In genomic region chrX:136496768-136497555, GRCh38 we compare ENCODE assay signal across 8 cellular contexts. TPM values are rescaled to one million over a fixed set of nuclear protein-coding genes. Genes with fewer than 3 reads are reported as not detected.
DNase-seq lines count a peak whose midpoint lies in the region; ATAC-seq, FAIRE-seq and TF ChIP-seq lines count a peak whose summit lies in the region.

No MANE protein-coding gene starts in this region.

- peak in 1 of 2 donors; percentile 62 for TF ChIP-seq EP300 in tibial nerve (IDR thresholded peaks at IDR 0.05)

- H2BK5ac ChIP-seq in trophoblast cell (ENCODE audit: low read depth, low read length, poor library complexity) = peak overlapping the region; percentile 94

- H3K4ac ChIP-seq in trophoblast cell (ENCODE audit: low read depth, low read length) = no peak overlapping the region

- H3K9ac ChIP-seq in adipocyte (ENCODE audit: low read length) = peak overlapping the region; percentile 90
- peak overlapping the region; percentile 58 for H3K9ac ChIP-seq in trophoblast cell (ENCODE audit: low read length)

- H2AFZ ChIP-seq in trophoblast cell (ENCODE audit: insufficient read depth, low read length, poor library complexity) = peak overlapping the region; percentile 93

- H3K23ac ChIP-seq in trophoblast cell (ENCODE audit: low read length) = no peak overlapping the region

- H2AK5ac ChIP-seq in trophoblast cell (ENCODE audit: low read length) = no peak overlapping the region

- peak overlapping the region; percentile 97 for H3K18ac ChIP-seq in trophoblast cell (ENCODE audit: low read length)

- DNase-seq in GM12892 (ENCODE audit: insufficient read length) = peak; percentile 41
- peak; percentile 92 to 96 (median 94) for DNase-seq in NCI-H1417 (lab: John Stamatoyannopoulos, UW)
- DNase-seq in SW 1271 (lab: John Stamatoyannopoulos, UW) = peak; percentile 81 to 86
- peak; percentile 88 for DNase-seq in adipocyte (ENCODE audit: low read depth)
- peak; percentile 91 for DNase-seq in cardiac septum (ENCODE audit: low spot score)
- peak; percentile 65 to 84 for DNase-seq in trophoblast cell
- peak; percentile 65 to 77 for DNase-seq in tibial nerve (ENCODE audit: low spot score in 2 of 2)

- peak in 1 of 5 experiments; percentile 23 for TF ChIP-seq CTCF in tibial nerve (IDR thresholded peaks at IDR 0.05)

- H3K27ac ChIP-seq in trophoblast cell (ENCODE audit: low read depth, low read length) (peak overlapping the region; percentile 98), tibial nerve (peak overlapping the region; percentile 93 to 99 (median 93))

- intact Hi-C loops in cardiac septum (cut with DNase I) = loop anchor here (5.0 to 10.0 kb wide), 2 partner anchors 232 to 510 kb away; partner anchors contain the start of gene SLC9A6

- FAIRE-seq in GM12892 (lab: Jason Lieb, UNC) = peak; percentile 81

- H3K9me3 ChIP-seq in adipocyte (ENCODE audit: control insufficient read depth, low read length) (no peaks in the 10 kb centered on the region), trophoblast cell (ENCODE audit: insufficient read depth, low read depth, low read length) (no peaks in the 10 kb centered on the region), tibial nerve (no peaks in the 10 kb centered on the region)

- peaks cover 10% of the 10 kb centered on the region for H3K79me1 ChIP-seq in trophoblast cell (ENCODE audit: low read length)

- H3K14ac ChIP-seq in trophoblast cell (ENCODE audit: low read length) = peak overlapping the region; percentile 85

- H3K4me2 ChIP-seq in trophoblast cell (ENCODE audit: low read length) = peak overlapping the region; percentile 51

- H3K27me3 ChIP-seq in adipocyte (replicated peaks; ENCODE audit: control insufficient read depth, insufficient read depth, low read length) = peaks cover 11% of the 10 kb centered on the region
- no peaks in the 10 kb centered on the region for H3K27me3 ChIP-seq in trophoblast cell (ENCODE audit: insufficient read depth, low read length)
- H3K27me3 ChIP-seq in tibial nerve = peaks cover 0 to 2% of the 10 kb centered on the region in 2 donors

- peak; percentile 85 for ATAC-seq in HG02798 (IDR thresholded peaks at IDR 0.05; ENCODE audit: poor library complexity, unreplicated experiment)

- peak overlapping the region; percentile 87 for H4K12ac ChIP-seq in trophoblast cell (ENCODE audit: low read depth, low read length)

- peak overlapping the region; percentile 95 for H4K8ac ChIP-seq in trophoblast cell (ENCODE audit: low read depth, low read length)

- H3K79me2 ChIP-seq in trophoblast cell (ENCODE audit: control insufficient read depth, insufficient read depth, low read length, poor library complexity) = peaks cover 2% of the 10 kb centered on the region

- peak overlapping the region; percentile 83 for H2BK120ac ChIP-seq in trophoblast cell (ENCODE audit: insufficient read depth, low read length, poor library complexity)

- H4K91ac ChIP-seq in trophoblast cell (ENCODE audit: low read depth, low read length) = peak overlapping the region; percentile 92

- H3K4me1 ChIP-seq in adipocyte (ENCODE audit: control insufficient read depth, insufficient read depth, low read length) (no peaks in the 10 kb centered on the region), trophoblast cell (ENCODE audit: control insufficient read depth in 1 of 2, insufficient read depth in 2 of 2, low read length in 2 of 2) (no peaks in the 10 kb centered on the region), tibial nerve (peaks cover 0 to 21% (median 0%) of the 10 kb centered on the region in 4 donors)

- no peak overlapping the region for H2BK12ac ChIP-seq in trophoblast cell (ENCODE audit: low read length)

- H3K4me3 ChIP-seq in adipocyte (ENCODE audit: low read length) (peak overlapping the region; percentile 94), trophoblast cell (ENCODE audit: low read depth, low read length) (peak overlapping the region; percentile 92), tibial nerve (peak overlapping the region; percentile 38 to 69 (median 58))

- H3K36me3 ChIP-seq in adipocyte (ENCODE audit: control insufficient read depth, insufficient read depth, low read length, severe bottlenecking) (peaks cover 18% of the 10 kb centered on the region), trophoblast cell (ENCODE audit: control insufficient read depth in 1 of 2, insufficient read depth in 2 of 2, low read length in 2 of 2) (peaks cover 0 to 2% of the 10 kb centered on the region in 2 experiments), tibial nerve (peaks cover 0 to 11% (median 0%) of the 10 kb centered on the region in 3 donors)

- TF ChIP-seq POLR2A in GM12892 (IDR thresholded peaks at IDR 0.05; ENCODE audit: low read depth, low read length) (peak; percentile 61; the same call in 1 of the 2 replicates), tibial nerve (IDR thresholded peaks at IDR 0.05) (peak in 1 of 2 donors; percentile 28)

- WGBS in trophoblast cell (ENCODE audit: extremely low coverage, insufficient coverage, insufficient read length) = no CpG with 5 or more reads among the region's 110 CpGs
- WGBS in tibial nerve, 2 donors = 52% methylated on average over 95 of the region's 110 CpGs; no CpG with 5 or more reads in 1 of the 2 donors

RNA-seq across cellular contexts. Expression of gene HTATSF1, which starts 0.4 kb away (rescaled TPM):
- polyA plus RNA-seq in GM12892 (2012; ENCODE audit: missing spikeins) = 35.7 TPM
- 66.2 TPM for total RNA-seq in cardiac septum
- polyA plus RNA-seq in trophoblast cell (2013) = 41.8 and 43.5 TPM in 2 replicates
- total RNA-seq in tibial nerve = 10 to 100 TPM; 37.5 to 53.1 (median 44.1) TPM

RNA-seq across cellular contexts. Expression of gene BRS3, which starts 9.2 kb away (rescaled TPM):
- not detected for polyA plus RNA-seq in GM12892 (2012; ENCODE audit: missing spikeins)
- total RNA-seq in cardiac septum = not detected
- not detected in 2 replicates for polyA plus RNA-seq in trophoblast cell (2013)
- not detected for total RNA-seq in tibial nerve

RNA-seq across cellular contexts. Expression of gene VGLL1, which starts 35.1 kb away (rescaled TPM):
- not detected for polyA plus RNA-seq in GM12892 (2012; ENCODE audit: missing spikeins)
- total RNA-seq in cardiac septum (not detected), tibial nerve (not detected)
- polyA plus RNA-seq in trophoblast cell (2013) = 171 and 188 TPM in 2 replicates

Comparison
In these comparisons a context has a peak if more than half of its experiments do, and no peak if none do; other contexts are left out.
1. Peak in every context shown above with its lines: DNase-seq, ATAC-seq, H3K4me3 ChIP-seq and H3K27ac ChIP-seq.
2. DNase-seq: peak in every context shown above with its lines; median percentile 94 in NCI-H1417; 91 in cardiac septum; 88 in adipocyte; 84 in SW 1271; 74 in trophoblast cell; 71 in tibial nerve; 41 in GM12892.